8 cellular contexts compared by ENCODE assay signal in the genomic region with DNA sequence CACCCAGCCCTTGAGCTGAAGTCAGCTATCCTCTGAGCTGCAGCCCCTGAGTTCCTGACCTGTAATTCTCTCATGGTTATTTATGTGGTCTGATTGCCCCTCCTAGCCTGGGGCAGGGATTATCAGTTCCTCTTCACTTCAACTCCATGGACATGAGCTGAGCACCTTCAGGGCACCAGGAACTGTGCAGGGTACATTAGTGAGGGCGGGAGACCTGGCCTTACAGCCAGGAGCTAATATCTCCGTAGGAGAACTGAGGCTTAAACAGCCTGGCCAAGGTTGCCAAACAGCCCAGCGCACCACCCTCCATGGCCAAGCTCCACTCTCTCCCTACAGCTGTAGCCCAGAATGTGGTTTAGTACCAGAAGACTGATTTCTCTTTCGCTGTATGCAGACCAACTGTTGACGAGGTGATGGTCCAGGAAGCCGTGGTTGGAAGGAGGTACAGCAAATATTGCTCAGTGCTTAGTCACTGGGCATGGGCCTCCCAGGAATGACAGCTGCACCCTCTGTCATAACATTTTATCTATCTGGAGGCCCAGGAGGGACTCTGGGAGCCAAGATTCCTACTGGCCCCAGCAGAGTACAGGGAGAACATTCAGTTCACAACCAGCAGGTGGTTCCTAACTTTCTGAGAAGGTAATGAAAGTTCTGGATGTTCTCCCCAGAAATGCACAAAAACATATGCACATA.
DNase-seq lines count a peak whose midpoint lies in the region; ATAC-seq, FAIRE-seq and TF ChIP-seq lines count a peak whose summit lies in the region.

No MANE protein-coding gene starts in this region.

- no peak for FAIRE-seq in D721Med (lab: Jason Lieb, UNC)

- H3K36me3 ChIP-seq in GM23248 (ENCODE audit: low read depth) (no peaks in the 10 kb centered on the region), left ventricle myocardium inferior (no peaks in the 10 kb centered on the region)

- 0 out of 2 replicates have a peak overlapping the region, but pooled peaks have one; percentile 35 for H3K9ac ChIP-seq in GM23248

- CTCF ChIA-PET in HEK293T (lab: Yijun Ruan, JAX), result no interaction called here

- H3K9me2 ChIP-seq in GM23248 (ENCODE audit: insufficient read depth), result no peaks in the 10 kb centered on the region

- peak overlapping the region; percentile 40; the same call in 1 of the 2 replicates for H3K4me3 ChIP-seq in GM23248
- H3K4me3 ChIP-seq in left ventricle myocardium inferior, result no peak overlapping the region

- TF ChIP-seq CTCF in left ventricle myocardium inferior (IDR thresholded peaks at IDR 0.05; ENCODE audit: borderline replicate concordance) (peak; percentile 26), D721Med (IDR thresholded peaks at IDR 0.05; ENCODE audit: insufficient read depth, missing control alignments) (no peak)

- H3K4me1 ChIP-seq in GM23248 (ENCODE audit: insufficient read depth) (peaks cover 46% of the 10 kb centered on the region), left ventricle myocardium inferior (peaks cover 36% of the 10 kb centered on the region)

- H3K27me3 ChIP-seq in GM23248 (replicated peaks; ENCODE audit: insufficient read depth), result no peaks in the 10 kb centered on the region
- no peaks in the 10 kb centered on the region for H3K27me3 ChIP-seq in left ventricle myocardium inferior (ENCODE audit: low read depth)

- WGBS in GM23248 (ENCODE audit: low coverage in 1 of 2, low lambda C conversion rate in 2 of 2, missing lambda C conversion rate in 2 of 2), 2 experiments, result 4 to 7% methylated on average over 6 of the region's 6 CpGs

- H4K20me1 ChIP-seq in GM23248 (ENCODE audit: insufficient read depth), result no peaks in the 10 kb centered on the region

- H3F3A ChIP-seq in GM23248 (ENCODE audit: insufficient read depth), result peaks cover 16% of the 10 kb centered on the region; the same call in 1 of the 2 replicates

- POLR2A ChIA-PET in HEK293T (lab: Yijun Ruan, JAX), result no interaction called here

- DNase-seq in A172 (ENCODE audit: low spot score) (peak; percentile 99), GM23248 (peak; percentile 97), SW 1271 (lab: John Stamatoyannopoulos, UW) (peak; percentile 54 to 76), left ventricle myocardium inferior (peak; percentile 29), D721Med (ENCODE audit: insufficient read length, low spot score) (no peak), HEK293T (ENCODE audit: extremely low spot score) (no peak)

- peak overlapping the region; percentile 63 for H3K27ac ChIP-seq in GM23248
- H3K27ac ChIP-seq in left ventricle myocardium inferior (replicated peaks), result peak overlapping the region; percentile 52

- in situ Hi-C loops in GM23248 (cut with MboI), result no loop called here

- H3K79me2 ChIP-seq in GM23248 (ENCODE audit: insufficient read depth), result no peaks in the 10 kb centered on the region

- H3K4me2 ChIP-seq in GM23248 (ENCODE audit: unreplicated experiment), result peak overlapping the region; percentile 85

- H2AFZ ChIP-seq in GM23248, result 0 out of 2 replicates have a peak overlapping the region, but pooled peaks have one; percentile 2

- H3K9me3 ChIP-seq in GM23248 (ENCODE audit: low read depth), result no peaks in the 10 kb centered on the region
- H3K9me3 ChIP-seq in left ventricle myocardium inferior (replicated peaks), result no peaks in the 10 kb centered on the region

- intact Hi-C loops in left ventricle myocardium inferior (cut with micrococcal nuclease), result no loop called here

- ATAC-seq in GM18498 (IDR thresholded peaks at IDR 0.05; ENCODE audit: unreplicated experiment), result no peak
- no peak for ATAC-seq in GM21529 (IDR thresholded peaks at IDR 0.05; ENCODE audit: unreplicated experiment)

TF ChIP-seq in HEK293T, 16 proteins besides CTCF, POLR2A, EP300 and RAD21:
- TF ChIP-seq SUZ12 (IDR thresholded peaks at IDR 0.05) (no peak), L3MBTL2 (conservative IDR thresholded peaks at IDR 0.05) (no peak)

Comparison
In these comparisons a context has a peak if more than half of its experiments do, and no peak if none do; other contexts are left out.
1. DNase-seq: peak in A172 (single experiment), GM23248 (single experiment), SW 1271 (2 of 2) and left ventricle myocardium inferior (single experiment); none in D721Med (single experiment) and HEK293T (single experiment).